ENCODE assay signal across 8 cellular contexts in genomic region chr16:30786936-30787612, GRCh38. TPM values are rescaled to one million over a fixed set of nuclear protein-coding genes. Genes with fewer than 3 reads are reported as not detected.
DNase-seq lines count a peak whose midpoint lies in the region; ATAC-seq, FAIRE-seq and TF ChIP-seq lines count a peak whose summit lies in the region.

TSS of gene ZNF629 (minus strand) at chr16:30787205. CDS start at chr16:30784482, 2,723 bp downstream.

- peak; percentile 93 for DNase-seq in D721Med (ENCODE audit: insufficient read length, low spot score)
- no peak for DNase-seq in SK-N-MC (ENCODE audit: low read depth, low spot score)
- no peak for DNase-seq in chondrocyte (ENCODE audit: low spot score)
- DNase-seq in keratinocyte (ENCODE audit: low read depth, low spot score) = no peak
- DNase-seq in SKM-1 treated with dmso at 0.1 percent for 144 hours (lab: John Stamatoyannopoulos, UW; ENCODE audit: unreplicated experiment) = no peak

- H3K9me1 ChIP-seq in keratinocyte (ENCODE audit: control insufficient read depth, extremely low read depth, insufficient read depth, low read length) = no peaks in the 10 kb centered on the region

- H3K27ac Mint-ChIP-seq in IgD-negative memory B cell (peak within 1 kb of the TSS in 1 of 3 donors; percentile 69), chondrocyte (ENCODE audit: unreplicated experiment) (peak within 1 kb of the TSS; percentile 89)

- dilution Hi-C loops in keratinocyte (cut with MboI; ENCODE audit: extremely low pct_ligation_motif_present, low sequenced_read_pairs) = loop anchor here (25.0 kb wide), 1 partner anchor 100 kb away; the partner anchor contains the start of genes BCL7C and CTF1

- H3K4me3 Mint-ChIP-seq in IgD-negative memory B cell = peak within 1 kb of the TSS; percentile 66 to 90 (median 78)
- H3K4me3 Mint-ChIP-seq in chondrocyte (ENCODE audit: unreplicated experiment) = peak within 1 kb of the TSS; percentile 86

- H3K27me3 ChIP-seq in keratinocyte (ENCODE audit: control insufficient read depth, extremely low read depth, insufficient read depth, low read length) (no peaks in the 10 kb centered on the region), skeletal muscle satellite cell (ENCODE audit: control insufficient read depth, insufficient read depth, low read length) (peaks cover 2% of the 10 kb centered on the region)

- H3K27me3 Mint-ChIP-seq in IgD-negative memory B cell (peaks cover 18% of the 10 kb centered on the region), chondrocyte (ENCODE audit: low read depth) (no peaks in the 10 kb centered on the region)

- H3K27ac ChIP-seq in SK-N-MC = peak within 1 kb of the TSS; percentile 83; the same call in 1 of the 2 replicates
- peak within 1 kb of the TSS; percentile 76 for H3K27ac ChIP-seq in keratinocyte (ENCODE audit: control insufficient read depth, insufficient read depth, low read length)

- peaks cover 20% of the 10 kb centered on the region for H3K79me2 ChIP-seq in keratinocyte (ENCODE audit: control insufficient read depth, insufficient read depth, low read length)

- ATAC-seq in HG03432 (IDR thresholded peaks at IDR 0.05; ENCODE audit: unreplicated experiment) = no peak

- no peaks in the 10 kb centered on the region for H3K9me3 Mint-ChIP-seq in IgD-negative memory B cell
- no peaks in the 10 kb centered on the region for H3K9me3 Mint-ChIP-seq in chondrocyte (ENCODE audit: low read depth)

- peak within 1 kb of the TSS; percentile 96 for H2AFZ ChIP-seq in keratinocyte (ENCODE audit: control insufficient read depth, low read length)

- peak within 1 kb of the TSS; percentile 90 for H3K4me3 ChIP-seq in SK-N-MC
- H3K4me3 ChIP-seq in keratinocyte (ENCODE audit: control insufficient read depth in 2 of 3, extremely low read depth in 1 of 3, insufficient read depth in 2 of 3, low read depth in 1 of 3, low read length in 3 of 3) = peak within 1 kb of the TSS; percentile 85 to 91 (median 86)
- H3K4me3 ChIP-seq in skeletal muscle satellite cell (ENCODE audit: low read length) = peak within 1 kb of the TSS; percentile 98

- H3K36me3 ChIP-seq in SK-N-MC (ENCODE audit: insufficient read depth, low read length) = peaks cover 11% of the 10 kb centered on the region; the same call in 1 of the 2 replicates
- peaks cover 6 to 12% of the 10 kb centered on the region in 2 experiments for H3K36me3 ChIP-seq in keratinocyte (ENCODE audit: control insufficient read depth in 2 of 2, extremely low read depth in 1 of 2, insufficient read depth in 2 of 2, low read length in 2 of 2)
- H3K36me3 ChIP-seq in skeletal muscle satellite cell (ENCODE audit: insufficient read depth, low read length) = peaks cover 20% of the 10 kb centered on the region

- no peaks in the 10 kb centered on the region for H4K20me1 ChIP-seq in keratinocyte (ENCODE audit: control insufficient read depth, extremely low read depth, insufficient read depth, low read length)

- H3K36me3 Mint-ChIP-seq in IgD-negative memory B cell (no peaks in the 10 kb centered on the region), chondrocyte (ENCODE audit: low read depth) (peaks cover 8% of the 10 kb centered on the region)

- H3K9ac ChIP-seq in SK-N-MC (ENCODE audit: insufficient read length) (peak within 1 kb of the TSS; percentile 94), keratinocyte (ENCODE audit: control insufficient read depth, extremely low read depth, insufficient read depth, low read length) (peak within 1 kb of the TSS; percentile 88), skeletal muscle satellite cell (ENCODE audit: low read depth, low read length) (peak within 1 kb of the TSS; percentile 99)

- peak within 1 kb of the TSS; percentile 91 for H3K4me2 ChIP-seq in keratinocyte (ENCODE audit: control insufficient read depth, extremely low read depth, insufficient read depth, low read depth, low read length)
- H3K4me2 ChIP-seq in skeletal muscle satellite cell (ENCODE audit: low read length) = peak within 1 kb of the TSS; percentile 94

- H3K4me1 Mint-ChIP-seq in IgD-negative memory B cell (peaks cover 0 to 6% (median 6%) of the 10 kb centered on the region in 3 donors), chondrocyte (ENCODE audit: low read depth) (peaks cover 23% of the 10 kb centered on the region)

- TF ChIP-seq CTCF in D721Med (IDR thresholded peaks at IDR 0.05; ENCODE audit: insufficient read depth, missing control alignments) = no peak
- no peak for TF ChIP-seq CTCF in chondrocyte (IDR thresholded peaks at IDR 0.05)
- no peak for TF ChIP-seq CTCF in keratinocyte (optimal IDR thresholded peaks at IDR 0.05 in 1 of 3, IDR thresholded peaks at IDR 0.05 in 1 of 3, conservative IDR thresholded peaks at IDR 0.05 in 1 of 3; ENCODE audit: extremely low read depth in 1 of 3, insufficient read depth in 2 of 3, low read length in 3 of 3)

- FAIRE-seq in D721Med (lab: Jason Lieb, UNC) = no peak
- FAIRE-seq in keratinocyte (lab: Jason Lieb, UNC) = no peak

- H3K9me3 ChIP-seq in SK-N-MC (ENCODE audit: low read depth, low read length) (no peaks in the 10 kb centered on the region), keratinocyte (ENCODE audit: control insufficient read depth, low read depth, low read length) (no peaks in the 10 kb centered on the region), skeletal muscle satellite cell (replicated peaks; ENCODE audit: low read length) (no peaks in the 10 kb centered on the region)

- H3K4me1 ChIP-seq in keratinocyte (ENCODE audit: control insufficient read depth, extremely low read depth, insufficient read depth, low read length) (peaks cover 10% of the 10 kb centered on the region), skeletal muscle satellite cell (ENCODE audit: control insufficient read depth, insufficient read depth, low read length) (peaks cover 18% of the 10 kb centered on the region)

RNA-seq across cellular contexts. Expression of gene ZNF629, which starts in this region (rescaled TPM):
- 0.30 TPM for polyA plus RNA-seq in IgD-negative memory B cell
- 18.8 to 20.2 TPM (median 18.9 TPM) in 3 replicates for total RNA-seq in chondrocyte
- polyA plus RNA-seq in keratinocyte = 3.6 to 6.0 TPM (median 4.1 TPM) in 3 replicates
- 2.0 TPM for polyA plus RNA-seq in keratinocyte (2011; ENCODE audit: low read depth)
- 3.4 and 5.1 TPM in 2 replicates for polyA plus RNA-seq in keratinocyte (2011; cell fraction: cytosol; rRNA removed)
- polyA plus RNA-seq in keratinocyte (2011; cell fraction: nucleus; rRNA removed) = 10.3 and 12.4 TPM in 2 replicates
- 5.5 and 11.0 TPM in 2 replicates for polyA plus RNA-seq in keratinocyte (2012; ENCODE audit: low replicate concordance)
- polyA minus RNA-seq in keratinocyte = 4.6 to 9.9 TPM (median 5.6 TPM) in 3 replicates
- 8.1 TPM for polyA minus RNA-seq in keratinocyte (2011; cell fraction: cytosol; rRNA and poly(A)+ RNA removed)
- polyA minus RNA-seq in keratinocyte (2011; cell fraction: nucleus; rRNA and poly(A)+ RNA removed) = 10.2 and 11.9 TPM in 2 replicates
- 10.4 and 12.2 TPM in 2 replicates for total RNA-seq in skeletal muscle satellite cell (2012; rRNA removed)
